Comparison of ENCODE assay signal across 16 cellular contexts in genomic region chr19:5677597-5677996, GRCh38. TPM values are rescaled to one million over a fixed set of nuclear protein-coding genes. Genes with fewer than 3 reads are reported as not detected.
DNase-seq lines count a peak whose midpoint lies in the region; ATAC-seq lines count a peak whose summit lies in the region.
"Had no signal": no experiment of that assay in that cellular context is flagged by ENCODE, and none has a peak within 500 bp of the region (broad histone marks: within the 10 kb centered on the region; RNA-seq: fewer than 3 reads in every experiment).

No MANE protein-coding gene starts in this region.

- no peaks in the 10 kb centered on the region for H3K9me3 Mint-ChIP-seq in activated T-helper 1 cell treated with anti-CD3 and anti-CD28 coated beads, Interleukin-12 subunit alpha, Interleukin-12 subunit beta, Interleukin-2, Interleukin-4 antibody, amounts not matched to agents 30 ng/mL and 10 ng/mL and 1 ng/mL, durations not matched to agents 14 hours and 24 hours and 36 hours
- peaks cover 4% of the 10 kb centered on the region in 2 donors for H3K9me3 Mint-ChIP-seq in stimulated activated naive B cell treated with anti-CD40 and anti-IgM and Interleukin-4, amounts not matched to agents 10 μg/mL and 1 μg/mL and 100 μg/mL, for 72 hours

- peaks cover 3% of the 10 kb centered on the region for H3K27me3 Mint-ChIP-seq in activated T-helper 1 cell treated with anti-CD3 and anti-CD28 coated beads, Interleukin-12 subunit alpha, Interleukin-12 subunit beta, Interleukin-2, Interleukin-4 antibody, amounts not matched to agents 30 ng/mL and 10 ng/mL and 1 ng/mL, durations not matched to agents 14 hours and 24 hours and 36 hours (ENCODE audit: insufficient read depth)
- no peaks in the 10 kb centered on the region for H3K27me3 Mint-ChIP-seq in stimulated activated naive B cell treated with anti-CD40 and anti-IgM and Interleukin-4, amounts not matched to agents 10 μg/mL and 1 μg/mL and 100 μg/mL, for 72 hours
- H3K27me3 Mint-ChIP-seq: CD4-positive, alpha-beta memory T cell had no signal

- no peak for ATAC-seq in left ventricle myocardium superior
- ATAC-seq in stimulated activated naive B cell treated with anti-CD40 and anti-IgM and Interleukin-4, amounts not matched to agents 10 μg/mL and 1 μg/mL and 100 μg/mL, for 72 hours (replicated peaks): no peak
- ATAC-seq: HCT116 had no signal

- peaks cover 19% of the 10 kb centered on the region for H3K4me1 Mint-ChIP-seq in activated T-helper 1 cell treated with anti-CD3 and anti-CD28 coated beads, Interleukin-12 subunit alpha, Interleukin-12 subunit beta, Interleukin-2, Interleukin-4 antibody, amounts not matched to agents 30 ng/mL and 10 ng/mL and 1 ng/mL, durations not matched to agents 14 hours and 24 hours and 36 hours (ENCODE audit: low read depth)
- H3K4me1 Mint-ChIP-seq in stimulated activated naive B cell treated with anti-CD40 and anti-IgM and Interleukin-4, amounts not matched to agents 10 μg/mL and 1 μg/mL and 100 μg/mL, for 72 hours: peaks cover 20 to 32% of the 10 kb centered on the region in 2 donors

- H3K36me3 Mint-ChIP-seq in activated T-helper 1 cell treated with anti-CD3 and anti-CD28 coated beads, Interleukin-12 subunit alpha, Interleukin-12 subunit beta, Interleukin-2, Interleukin-4 antibody, amounts not matched to agents 30 ng/mL and 10 ng/mL and 1 ng/mL, durations not matched to agents 14 hours and 24 hours and 36 hours (ENCODE audit: low read depth): peaks cover 16% of the 10 kb centered on the region
- peaks cover 20 to 40% of the 10 kb centered on the region in 2 donors for H3K36me3 Mint-ChIP-seq in stimulated activated naive B cell treated with anti-CD40 and anti-IgM and Interleukin-4, amounts not matched to agents 10 μg/mL and 1 μg/mL and 100 μg/mL, for 72 hours

- peak; percentile 30 for DNase-seq in left ventricle myocardium superior
- no peak for DNase-seq in cardiac septum (ENCODE audit: low spot score)
- DNase-seq in activated T-helper 1 cell treated with anti-CD3 and anti-CD28 coated beads, Interleukin-12 subunit alpha, Interleukin-12 subunit beta, Interleukin-2, Interleukin-4 antibody, amounts not matched to agents 30 ng/mL and 10 ng/mL and 1 ng/mL, durations not matched to agents 14 hours and 24 hours and 36 hours (ENCODE audit: low spot score): no peak
- no peak for DNase-seq in stimulated activated naive B cell treated with anti-CD40 and anti-IgM and Interleukin-4, amounts not matched to agents 10 μg/mL and 1 μg/mL and 100 μg/mL, for 72 hours
- DNase-seq in NCI-H345 (lab: John Stamatoyannopoulos, UW): no peak
- DNase-seq: ACHN, DMS79 treated with DMSO at 0.1 percent for 48 hours, NCI-H1436, NCI-H2081, NCI-H526, RPMI8226 had no signal

- intact Hi-C loops in left ventricle myocardium superior (cut with micrococcal nuclease) (no loop called here), cardiac septum (cut with DNase I) (no loop called here)
- intact Hi-C loops in activated T-helper 1 cell treated with anti-CD3 and anti-CD28 coated beads, Interleukin-12 subunit alpha, Interleukin-12 subunit beta, Interleukin-2, Interleukin-4 antibody, amounts not matched to agents 30 ng/mL and 10 ng/mL and 1 ng/mL, durations not matched to agents 14 hours and 24 hours and 36 hours (cut with micrococcal nuclease): no loop called here

- peak overlapping the region; percentile 29 for H3K4me3 Mint-ChIP-seq in activated T-helper 1 cell treated with anti-CD3 and anti-CD28 coated beads, Interleukin-12 subunit alpha, Interleukin-12 subunit beta, Interleukin-2, Interleukin-4 antibody, amounts not matched to agents 30 ng/mL and 10 ng/mL and 1 ng/mL, durations not matched to agents 14 hours and 24 hours and 36 hours
- H3K4me3 Mint-ChIP-seq in stimulated activated naive B cell treated with anti-CD40 and anti-IgM and Interleukin-4, amounts not matched to agents 10 μg/mL and 1 μg/mL and 100 μg/mL, for 72 hours: no peak overlapping the region

- H3K27ac Mint-ChIP-seq in activated T-helper 1 cell treated with anti-CD3 and anti-CD28 coated beads, Interleukin-12 subunit alpha, Interleukin-12 subunit beta, Interleukin-2, Interleukin-4 antibody, amounts not matched to agents 30 ng/mL and 10 ng/mL and 1 ng/mL, durations not matched to agents 14 hours and 24 hours and 36 hours: no peak overlapping the region
- peak overlapping the region; percentile 52 for H3K27ac Mint-ChIP-seq in stimulated activated naive B cell treated with anti-CD40 and anti-IgM and Interleukin-4, amounts not matched to agents 10 μg/mL and 1 μg/mL and 100 μg/mL, for 72 hours

RNA-seq across cellular contexts. Expression of gene MICOS13, which starts 2.7 kb away (rescaled TPM):
- total RNA-seq in left ventricle myocardium superior (167 TPM), cardiac septum (143 TPM)
- 57.4 and 60.6 TPM in 2 replicates for total RNA-seq in activated T-helper 1 cell treated with anti-CD3 and anti-CD28 coated beads, Interleukin-12 subunit alpha, Interleukin-12 subunit beta, Interleukin-2, Interleukin-4 antibody, amounts not matched to agents 30 ng/mL and 10 ng/mL and 1 ng/mL, durations not matched to agents 14 hours and 24 hours and 36 hours

RNA-seq across cellular contexts. Expression of gene HSD11B1L, which starts 3.2 kb away (rescaled TPM):
- total RNA-seq in left ventricle myocardium superior (5.5 TPM), cardiac septum (4.3 TPM)
- total RNA-seq in activated T-helper 1 cell treated with anti-CD3 and anti-CD28 coated beads, Interleukin-12 subunit alpha, Interleukin-12 subunit beta, Interleukin-2, Interleukin-4 antibody, amounts not matched to agents 30 ng/mL and 10 ng/mL and 1 ng/mL, durations not matched to agents 14 hours and 24 hours and 36 hours: 1.9 TPM in 2 replicates

RNA-seq across cellular contexts. Expression of gene RPL36, which starts 12.5 kb away (rescaled TPM):
- total RNA-seq in left ventricle myocardium superior: 401 TPM
- 337 TPM for total RNA-seq in cardiac septum
- 1,000 and 1,001 TPM in 2 replicates for total RNA-seq in activated T-helper 1 cell treated with anti-CD3 and anti-CD28 coated beads, Interleukin-12 subunit alpha, Interleukin-12 subunit beta, Interleukin-2, Interleukin-4 antibody, amounts not matched to agents 30 ng/mL and 10 ng/mL and 1 ng/mL, durations not matched to agents 14 hours and 24 hours and 36 hours

RNA-seq across cellular contexts. Expression of gene LONP1, which starts 42.3 kb away (rescaled TPM):
- total RNA-seq in left ventricle myocardium superior (90.7 TPM), cardiac septum (70.8 TPM)
- total RNA-seq in activated T-helper 1 cell treated with anti-CD3 and anti-CD28 coated beads, Interleukin-12 subunit alpha, Interleukin-12 subunit beta, Interleukin-2, Interleukin-4 antibody, amounts not matched to agents 30 ng/mL and 10 ng/mL and 1 ng/mL, durations not matched to agents 14 hours and 24 hours and 36 hours: 180 and 186 TPM in 2 replicates

RNA-seq across cellular contexts. Expression of gene CATSPERD, which starts 42.8 kb away (rescaled TPM):
- total RNA-seq in left ventricle myocardium superior: not detected
- total RNA-seq in cardiac septum: not detected
- not detected in 2 replicates for total RNA-seq in activated T-helper 1 cell treated with anti-CD3 and anti-CD28 coated beads, Interleukin-12 subunit alpha, Interleukin-12 subunit beta, Interleukin-2, Interleukin-4 antibody, amounts not matched to agents 30 ng/mL and 10 ng/mL and 1 ng/mL, durations not matched to agents 14 hours and 24 hours and 36 hours
- total RNA-seq: CD4-positive, alpha-beta memory T cell; HT1080; OCI-LY7; SJSA1 had no signal
